25 cellular contexts compared by ENCODE assay signal in genomic region chr17:16101440-16101839, GRCh38.
"Had no signal": no experiment of that assay in that cellular context is flagged by ENCODE, and none has a peak within 500 bp of the region (broad histone marks: within the 10 kb centered on the region; RNA-seq: fewer than 3 reads in every experiment).

No MANE protein-coding gene starts in this region.

- H3K4me1 Mint-ChIP-seq: activated B cell treated with CpG ODN at 0.5 μM for 24 hours; activated CD8-positive, alpha-beta memory T cell treated with anti-CD3 and anti-CD28 coated beads, Interleukin-2, amount 10 ng/mL, durations not matched to agents 7 days and 5 days had no signal

- H3K27ac Mint-ChIP-seq: activated B cell treated with CpG ODN at 0.5 μM for 24 hours; activated CD4-positive, alpha-beta memory T cell treated with anti-CD3 and anti-CD28 coated beads for 36 hours; activated CD8-positive, alpha-beta memory T cell treated with anti-CD3 and anti-CD28 coated beads, Interleukin-2, amount 10 ng/mL, durations not matched to agents 7 days and 5 days; activated naive CD4-positive, alpha-beta T cell treated with anti-CD3 and anti-CD28 coated beads for 36 hours had no signal

- DNase-seq: activated B cell treated with CpG ODN at 0.5 μM for 24 hours; activated CD4-positive, alpha-beta memory T cell treated with anti-CD3 and anti-CD28 coated beads for 36 hours; activated CD4-positive, alpha-beta T cell treated with anti-CD3 and anti-CD28 coated beads for 4 hours; activated CD8-positive, alpha-beta memory T cell treated with anti-CD3 and anti-CD28 coated beads, Interleukin-2, amount 10 ng/mL, durations not matched to agents 7 days and 5 days; activated naive CD4-positive, alpha-beta T cell treated with anti-CD3 and anti-CD28 coated beads for 36 hours; anterior cingulate cortex; body of pancreas; central memory CD4-positive, alpha-beta T cell; effector memory CD4-positive, alpha-beta T cell; foreskin melanocyte; kidney; lower lobe of right lung; midbrain; natural killer cell; small intestine; stimulated activated CD4-positive, alpha-beta T cell treated with anti-CD3 and anti-CD28 coated beads, Interleukin-2, amount 100 ng/mL, for 24 hours; stimulated activated naive CD4-positive, alpha-beta T cell; T-helper 1 cell; T1000; testis; trophoblast cell had no signal

- FAIRE-seq: colon, kidney, small intestine had no signal

- H3K4me3 Mint-ChIP-seq: activated B cell treated with CpG ODN at 0.5 μM for 24 hours; activated CD4-positive, alpha-beta memory T cell treated with anti-CD3 and anti-CD28 coated beads for 36 hours; activated CD8-positive, alpha-beta memory T cell treated with anti-CD3 and anti-CD28 coated beads, Interleukin-2, amount 10 ng/mL, durations not matched to agents 7 days and 5 days; activated naive CD4-positive, alpha-beta T cell treated with anti-CD3 and anti-CD28 coated beads for 36 hours; natural killer cell had no signal

- H3K9me3 Mint-ChIP-seq: activated B cell treated with CpG ODN at 0.5 μM for 24 hours; activated CD4-positive, alpha-beta memory T cell treated with anti-CD3 and anti-CD28 coated beads for 36 hours; activated naive CD4-positive, alpha-beta T cell treated with anti-CD3 and anti-CD28 coated beads for 36 hours; natural killer cell had no signal

- H3K27me3 ChIP-seq: body of pancreas, testis, vagina had no signal

- H3K4me1 ChIP-seq: body of pancreas, lower lobe of right lung, testis, vagina had no signal

- H3K27ac ChIP-seq: body of pancreas, lower lobe of right lung, testis, vagina had no signal

- H3K4me3 ChIP-seq: body of pancreas, lower lobe of right lung, testis, vagina had no signal

- ATAC-seq: activated CD8-positive, alpha-beta memory T cell treated with anti-CD3 and anti-CD28 coated beads, Interleukin-2, amount 10 ng/mL, durations not matched to agents 7 days and 5 days; body of pancreas; left lobe of liver; lower lobe of right lung; natural killer cell; sciatic nerve had no signal

- H3K27me3 Mint-ChIP-seq: activated B cell treated with CpG ODN at 0.5 μM for 24 hours; activated CD4-positive, alpha-beta memory T cell treated with anti-CD3 and anti-CD28 coated beads for 36 hours; activated CD8-positive, alpha-beta memory T cell treated with anti-CD3 and anti-CD28 coated beads, Interleukin-2, amount 10 ng/mL, durations not matched to agents 7 days and 5 days had no signal

- H3K9me3 ChIP-seq: body of pancreas, lower lobe of right lung, testis, vagina had no signal
